ENCODE assay signal across 3 cellular contexts in genomic region chr10:60537697-60538096, GRCh38.
TF ChIP-seq lines count a peak whose summit lies in the region.

No MANE protein-coding gene starts in this region.

TF ChIP-seq in SK-N-SH, 30 proteins besides CTCF, POLR2A, EP300 and RAD21:
- TF ChIP-seq JUND (IDR thresholded peaks at IDR 0.05) (peak; percentile 62), FOSL2 (IDR thresholded peaks at IDR 0.05; ENCODE audit: borderline replicate concordance, low read depth) (peak; percentile 69; the same call in 1 of the 2 replicates), GABPA (IDR thresholded peaks at IDR 0.05; ENCODE audit: low read depth) (no peak), RFX5 (IDR thresholded peaks at IDR 0.05; ENCODE audit: low read length) (no peak)

TF ChIP-seq in SK-N-SH treated with all-trans-retinoic acid at 6 μM for 48 hours, 23 proteins besides CTCF, POLR2A, EP300 and RAD21:
- TF ChIP-seq CSDC2 (CRISPR knock-in tag; IDR thresholded peaks at IDR 0.05), result no peak
- TF ChIP-seq ZNF565 (CRISPR knock-in tag; conservative IDR thresholded peaks at IDR 0.05; ENCODE audit: low read depth), result no peak

TF ChIP-seq in IMR-90, 13 proteins besides CTCF, POLR2A, EP300 and RAD21:
- no peak for TF ChIP-seq SMC3 (IDR thresholded peaks at IDR 0.05; ENCODE audit: low read depth, low read length)
- TF ChIP-seq RFX5 (IDR thresholded peaks at IDR 0.05; ENCODE audit: low read depth, low read length), result no peak
TF ChIP-seq in IMR-90: peak in this region for 0.
